Comparison of ENCODE assay signal across 22 cellular contexts in genomic region chr14:73261520-73262426, GRCh38.
"Had no signal": no experiment of that assay in that cellular context is flagged by ENCODE, and none has a peak within 500 bp of the region (broad histone marks: within the 10 kb centered on the region; RNA-seq: fewer than 3 reads in every experiment).

No MANE protein-coding gene starts in this region.

- H3K9me3 ChIP-seq: gastroesophageal sphincter, heart left ventricle, testis had no signal

- H3K4me1 Mint-ChIP-seq: immature natural killer cell; stimulated activated effector memory CD8-positive, alpha-beta T cell treated with anti-CD3 and anti-CD28 coated beads, Interleukin-12 subunit alpha, Interleukin-12 subunit beta, amount 100 ng/mL, for 72 hours had no signal

- H3K27ac ChIP-seq: gastroesophageal sphincter, heart left ventricle, testis, VCaP had no signal

- H3K27me3 ChIP-seq: gastroesophageal sphincter, heart left ventricle, testis had no signal

- H3K36me3 Mint-ChIP-seq: activated naive CD8-positive, alpha-beta T cell; immature natural killer cell; type B pancreatic cell had no signal

- H3K27ac Mint-ChIP-seq: activated naive CD8-positive, alpha-beta T cell; dendritic cell treated with granulocyte-macrophage colony-stimulating factor and Interleukin-4, amounts not matched to agents 40 ng/mL and 50 ng/mL, for 4 days; immature natural killer cell; nephron progenitor cell; progenitor cell of endocrine pancreas; stimulated activated effector memory CD8-positive, alpha-beta T cell treated with anti-CD3 and anti-CD28 coated beads, Interleukin-12 subunit alpha, Interleukin-12 subunit beta, amount 100 ng/mL, for 72 hours; type B pancreatic cell had no signal

- H3K4me3 Mint-ChIP-seq: activated naive CD8-positive, alpha-beta T cell; dendritic cell treated with granulocyte-macrophage colony-stimulating factor and Interleukin-4, amounts not matched to agents 40 ng/mL and 50 ng/mL, for 4 days; immature natural killer cell; nephron progenitor cell; stimulated activated effector memory CD8-positive, alpha-beta T cell treated with anti-CD3 and anti-CD28 coated beads, Interleukin-12 subunit alpha, Interleukin-12 subunit beta, amount 100 ng/mL, for 72 hours; type B pancreatic cell had no signal

- ATAC-seq: esophagus mucosa; gastroesophageal sphincter; heart left ventricle; left cardiac atrium; right cardiac atrium; stimulated activated effector memory CD8-positive, alpha-beta T cell treated with anti-CD3 and anti-CD28 coated beads, Interleukin-12 subunit alpha, Interleukin-12 subunit beta, amount 100 ng/mL, for 72 hours had no signal

- DNase-seq: activated CD4-positive, alpha-beta T cell treated with anti-CD3 and anti-CD28 coated beads, Interleukin-2, amount 50 U/mL, for 4 hours; activated CD4-positive, CD25-positive, alpha-beta regulatory T cell treated with anti-CD3 and anti-CD28 coated beads, Interleukin-2, amount 50 U/mL, for 72 hours; effector CD8-positive, alpha-beta T cell; immature natural killer cell; left cardiac atrium; nephron progenitor cell; occipital lobe; right cardiac atrium; small intestine; stimulated activated CD4-positive, alpha-beta T cell treated with anti-CD3 and anti-CD28 coated beads, Interleukin-4, amount 100 ng/mL, for 1 hour; T-helper 2 cell; testis had no signal

- H3K27me3 Mint-ChIP-seq: dendritic cell treated with granulocyte-macrophage colony-stimulating factor and Interleukin-4, amounts not matched to agents 40 ng/mL and 50 ng/mL, for 4 days; progenitor cell of endocrine pancreas; type B pancreatic cell had no signal

- H3K4me1 ChIP-seq: gastroesophageal sphincter, heart left ventricle, testis had no signal

- H3K4me3 ChIP-seq: gastroesophageal sphincter, heart left ventricle, testis had no signal

- H3K9me3 Mint-ChIP-seq: dendritic cell treated with granulocyte-macrophage colony-stimulating factor and Interleukin-4, amounts not matched to agents 40 ng/mL and 50 ng/mL, for 4 days; immature natural killer cell; nephron progenitor cell; stimulated activated effector memory CD8-positive, alpha-beta T cell treated with anti-CD3 and anti-CD28 coated beads, Interleukin-12 subunit alpha, Interleukin-12 subunit beta, amount 100 ng/mL, for 72 hours; type B pancreatic cell had no signal

- FAIRE-seq: bronchial epithelial cell, small intestine had no signal
